28 cellular contexts compared by ENCODE assay signal in genomic region chr16:81923296-81923695, GRCh38.
"Had no signal": no experiment of that assay in that cellular context is flagged by ENCODE, and none has a peak within 500 bp of the region (broad histone marks: within the 10 kb centered on the region; RNA-seq: fewer than 3 reads in every experiment).

No MANE protein-coding gene starts in this region.

- H3K27ac ChIP-seq: epithelial cell of prostate, gastrocnemius medialis, ovary, right lobe of liver, stomach, thyroid gland, vagina had no signal

- DNase-seq: cortex of kidney; effector memory CD8-positive, alpha-beta T cell; foreskin fibroblast; gastrocnemius medialis; head of caudate nucleus; kidney; mesenchymal stem cell; mucosa of descending colon; naive B cell; nephron progenitor cell; occipital lobe; ovary; retina; right lobe of liver; stimulated activated CD4-positive, alpha-beta T cell treated with anti-CD3 and anti-CD28 coated beads, Interleukin-12 subunit alpha, Interleukin-12 subunit beta, amount 100 ng/mL, for 4 hours; stimulated activated CD4-positive, alpha-beta T cell treated with anti-CD3 and anti-CD28 coated beads, Interleukin-1b, Interleukin-23, amount 100 ng/mL, for 48 hours; stimulated activated CD4-positive, alpha-beta T cell treated with anti-CD3 and anti-CD28 coated beads, Interleukin-4, amount 100 ng/mL, for 1 hour; stimulated activated CD8-positive, alpha-beta memory T cell treated with anti-CD3 and anti-CD28 coated beads, Interleukin-4, amount 100 ng/mL, for 48 hours; stimulated activated naive CD4-positive, alpha-beta T cell treated with Interleukin-2 at 50 U/mL for 16 hours; stomach; thyroid gland; trophoblast cell had no signal

- H3K9me3 ChIP-seq: gastrocnemius medialis, mucosa of descending colon, ovary, right lobe of liver, stomach, thyroid gland, vagina had no signal

- H3K4me3 Mint-ChIP-seq: effector memory CD8-positive, alpha-beta T cell; mesothelial cell of epicardium; naive B cell; nephron progenitor cell had no signal

- H3K4me1 Mint-ChIP-seq: mesothelial cell of epicardium had no signal

- ATAC-seq: effector memory CD8-positive, alpha-beta T cell; gastrocnemius medialis; left lobe of liver; mucosa of descending colon had no signal

- H3K27me3 ChIP-seq: gastrocnemius medialis, ovary, right lobe of liver, stomach, thyroid gland, vagina had no signal

- H3K27ac Mint-ChIP-seq: mesothelial cell of epicardium, nephron progenitor cell had no signal

- H3K4me2 ChIP-seq: smooth muscle cell had no signal

- H3K4me3 ChIP-seq: gastrocnemius medialis, lung, mucosa of descending colon, ovary, right lobe of liver, smooth muscle cell, stomach, thyroid gland, vagina had no signal

- FAIRE-seq: kidney had no signal

- H3K9me3 Mint-ChIP-seq: effector memory CD8-positive, alpha-beta T cell; naive B cell had no signal

- H3K36me3 ChIP-seq: gastrocnemius medialis, ovary, thyroid gland, vagina had no signal

- H3K27me3 Mint-ChIP-seq: effector memory CD8-positive, alpha-beta T cell; naive B cell had no signal

- H3K4me1 ChIP-seq: gastrocnemius medialis, right lobe of liver, thyroid gland, vagina had no signal
